22 cellular contexts compared by ENCODE assay signal in the genomic region with DNA sequence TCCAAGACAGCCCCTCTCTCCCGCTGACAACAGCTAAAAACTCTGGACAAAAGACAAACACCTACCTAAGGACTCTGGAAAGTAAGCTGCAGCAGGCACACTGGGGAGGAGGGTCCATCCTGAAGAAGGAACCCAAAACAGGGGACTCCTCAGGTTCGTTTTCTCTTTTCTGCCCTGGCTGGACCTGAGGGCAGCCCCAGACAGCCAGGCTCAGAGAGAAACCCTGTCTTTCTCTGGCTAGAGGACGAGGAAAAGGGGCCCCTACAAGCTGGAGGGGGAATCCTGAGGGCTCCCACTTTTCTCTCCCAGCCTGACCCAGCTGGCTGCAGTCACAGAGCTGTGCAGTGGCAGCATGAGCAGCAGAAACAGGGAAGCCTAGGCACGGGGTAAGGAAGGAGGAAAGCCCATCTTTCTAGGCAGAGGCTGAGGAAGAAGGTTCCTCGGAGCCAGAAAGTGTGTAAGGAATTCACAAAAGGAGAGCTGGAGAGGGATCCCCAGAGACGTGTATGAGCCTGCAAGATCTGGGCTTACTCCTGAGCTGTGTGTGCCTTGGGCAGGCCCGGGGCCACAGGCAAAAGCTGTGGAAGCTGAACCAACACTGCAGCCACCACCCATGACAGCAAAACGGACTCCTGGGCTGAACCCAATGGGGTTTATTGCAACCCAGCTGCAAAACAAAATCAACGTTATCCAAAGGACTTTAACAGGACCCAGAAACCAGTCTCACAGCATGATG. TPM values are rescaled to one million over a fixed set of nuclear protein-coding genes. Genes with fewer than 3 reads are reported as not detected.
DNase-seq lines count a peak whose midpoint lies in the region; ATAC-seq, FAIRE-seq and TF ChIP-seq lines count a peak whose summit lies in the region.
"Had no signal": no experiment of that assay in that cellular context is flagged by ENCODE, and none has a peak within 500 bp of the region (broad histone marks: within the 10 kb centered on the region; RNA-seq: fewer than 3 reads in every experiment).

No MANE protein-coding gene starts in this region.

- H3K9me1 ChIP-seq in K562 (ENCODE audit: control insufficient read depth, insufficient read depth, low read length), result peaks cover 11% of the 10 kb centered on the region

- peak; percentile 52 for DNase-seq in NCI-H2171 treated with DMSO at 0.1 percent for 48 hours (lab: John Stamatoyannopoulos, UW)
- no peak for DNase-seq in NCI-H2171 (lab: John Stamatoyannopoulos, UW)
- DNase-seq in K562 (ENCODE audit: extremely low read depth in 1 of 4, low spot score in 3 of 4), result no peak
- DNase-seq in smooth muscle cell (lab: John Stamatoyannopoulos, UW; ENCODE audit: unreplicated experiment), result no peak
- DNase-seq in kidney tubule cell (ENCODE audit: low spot score), result no peak
- DNase-seq in SW 1271 (lab: John Stamatoyannopoulos, UW), result no peak
- DNase-seq: 8988T; activated CD4-positive, alpha-beta T cell treated with anti-CD3 and anti-CD28 coated beads, Interleukin-2, amount 10 ng/mL, durations not matched to agents 24 days and 14 days; activated CD8-positive, alpha-beta memory T cell treated with anti-CD3 and anti-CD28 coated beads, Interleukin-2, amount 50 U/mL, for 48 hours; activated gamma-delta T cell; brain microvascular endothelial cell; foreskin fibroblast; left cardiac atrium; midbrain; NCI-H524 treated with DMSO at 0.1 percent for 48 hours; Right ventricle myocardium superior; stimulated activated CD4-positive, alpha-beta T cell treated with anti-CD3 and anti-CD28 coated beads, Interleukin-4, amount 100 ng/mL, for 1 hour; T-helper 1 cell had no signal

- CTCF ChIA-PET in K562 (lab: Yijun Ruan, JAX; ENCODE audit: low intra/inter-chr PET ratio), result no interaction called here

- BruUV-seq in K562 (replicated peaks; lab: Mats Ljungman, UMichigan), result no TSS peak

- H4K20me1 ChIP-seq in K562 (replicated peaks; ENCODE audit: control insufficient read depth, insufficient read depth, low read length) (peaks cover 57% of the 10 kb centered on the region), smooth muscle cell (ENCODE audit: low read depth) (peaks cover 100% of the 10 kb centered on the region)

- H3K27me3 ChIP-seq in K562 (ENCODE audit: control insufficient read depth in 2 of 2, insufficient read depth in 2 of 2, low read length in 2 of 2) (no peaks in the 10 kb centered on the region), iPS-15b (ENCODE audit: control insufficient read depth, insufficient read depth, low read length) (no peaks in the 10 kb centered on the region), smooth muscle cell (ENCODE audit: low read depth) (no peaks in the 10 kb centered on the region)
- H3K27me3 ChIP-seq: brain microvascular endothelial cell, upper lobe of right lung had no signal

- TF ChIP-seq POLR2A in K562 (conservative IDR thresholded peaks at IDR 0.05), result no peak

- H3K9me3 ChIP-seq in K562 (replicated peaks; ENCODE audit: control insufficient read depth, insufficient read depth, low read depth, low read length) (0 out of 2 replicates have a peak, but pooled peaks cover 2% of the 10 kb centered on the region), iPS-15b (ENCODE audit: control insufficient read depth, insufficient read depth, low read length) (no peaks in the 10 kb centered on the region), smooth muscle cell (replicated peaks; ENCODE audit: low read depth) (no peaks in the 10 kb centered on the region)
- H3K9me3 ChIP-seq: upper lobe of right lung had no signal

- in situ Hi-C loops in K562 (cut with MboI), result no loop called here

- peaks cover 99% of the 10 kb centered on the region for H3K79me2 ChIP-seq in K562 (ENCODE audit: control insufficient read depth, insufficient read depth, low read length)
- peaks cover 95% of the 10 kb centered on the region for H3K79me2 ChIP-seq in smooth muscle cell (ENCODE audit: low read depth)

- H3K4me3 ChIP-seq in K562 (no peak overlapping the region), iPS-15b (ENCODE audit: low read depth, low read length) (no peak overlapping the region), smooth muscle cell (no peak overlapping the region)
- H3K4me3 ChIP-seq: HAP-1, upper lobe of right lung had no signal

- H3K27ac ChIP-seq in K562 (ENCODE audit: extremely low read depth, low read depth, low read length) (no peak overlapping the region), smooth muscle cell (ENCODE audit: low read depth) (peak overlapping the region; percentile 27)
- H3K27ac ChIP-seq: brain microvascular endothelial cell, upper lobe of right lung had no signal

- POLR2A ChIA-PET in K562 (lab: Yijun Ruan, JAX), result interaction anchor here (0.6 to 1.2 kb wide), 10 partner anchors 8 to 434 kb away, joined by 3 to 4 read pairs (median 3); no protein-coding TSS in a partner anchor

- TF ChIP-seq CTCF in K562 (IDR thresholded peaks at IDR 0.05 in 2 of 3, conservative IDR thresholded peaks at IDR 0.05 in 1 of 3; ENCODE audit: insufficient read depth in 2 of 3, low read depth in 1 of 3, low read length in 3 of 3), result no peak
- TF ChIP-seq CTCF in smooth muscle cell (IDR thresholded peaks at IDR 0.05; ENCODE audit: borderline replicate concordance, insufficient read depth, poor library complexity, severe bottlenecking), result no peak

- no peak for TF ChIP-seq RAD21 in K562 (CRISPR knock-in tag; conservative IDR thresholded peaks at IDR 0.05 in 1 of 2, IDR thresholded peaks at IDR 0.05 in 1 of 2)

- H2AFZ ChIP-seq in K562 (ENCODE audit: low read depth, low read length) (no peak overlapping the region), smooth muscle cell (ENCODE audit: low read depth) (no peak overlapping the region)

- intact Hi-C loops in K562 (cut with micrococcal nuclease), result no loop called here

- WGBS in K562 (ENCODE audit: insufficient coverage, low coverage, missing lambda C conversion rate), result 46% methylated on average over 9 of the region's 9 CpGs
- WGBS in smooth muscle cell (ENCODE audit: low lambda C conversion rate), result 77% methylated on average over 9 of the region's 9 CpGs

- TF ChIP-seq EP300 in K562 (IDR thresholded peaks at IDR 0.05; ENCODE audit: low read length), result no peak

- H3K4me1 ChIP-seq in K562 (replicated peaks in 1 of 2; ENCODE audit: control insufficient read depth in 2 of 2, insufficient read depth in 2 of 2, low read length in 2 of 2), result peaks cover 12 to 62% of the 10 kb centered on the region in 2 experiments
- H3K4me1 ChIP-seq in iPS-15b (ENCODE audit: control insufficient read depth, insufficient read depth, low read length), result peaks cover 15% of the 10 kb centered on the region
- peaks cover 42% of the 10 kb centered on the region for H3K4me1 ChIP-seq in smooth muscle cell (ENCODE audit: low read depth)
- H3K4me1 ChIP-seq: HAP-1 had no signal

- H3K4me2 ChIP-seq in K562 (ENCODE audit: insufficient read depth, low read length) (peak overlapping the region; percentile 16; the same call in 1 of the 2 replicates), smooth muscle cell (peak overlapping the region; percentile 6)

- FAIRE-seq in K562 (lab: Jason Lieb, UNC), result no peak

- H3K36me3 ChIP-seq in K562 (ENCODE audit: control insufficient read depth, insufficient read depth, low read length) (no peaks in the 10 kb centered on the region; the same call in 2 of the 3 replicates), iPS-15b (ENCODE audit: control insufficient read depth, insufficient read depth, low read length) (peaks cover 7% of the 10 kb centered on the region), smooth muscle cell (ENCODE audit: low read depth) (no peaks in the 10 kb centered on the region)
- H3K36me3 ChIP-seq: brain microvascular endothelial cell, upper lobe of right lung had no signal

- no peaks in the 10 kb centered on the region for H3F3A ChIP-seq in smooth muscle cell (ENCODE audit: low read depth)

- H3K9ac ChIP-seq in K562 (ENCODE audit: insufficient read depth in 1 of 2, low read depth in 2 of 2, low read length in 2 of 2) (peak overlapping the region in 1 of 2 experiments; percentile 74; a peak in 2 of 4 replicates), iPS-15b (ENCODE audit: low read depth, low read length) (peak overlapping the region; percentile 4), smooth muscle cell (ENCODE audit: low read depth) (no peak overlapping the region)

- ATAC-seq in K562 (peak; percentile 30), HG03442 (IDR thresholded peaks at IDR 0.05; ENCODE audit: unreplicated experiment) (no peak)
- ATAC-seq: upper lobe of right lung had no signal

TF ChIP-seq in K562, 482 proteins besides CTCF, POLR2A, EP300 and RAD21:
- TF ChIP-seq SMAD4 (CRISPR knock-in tag; conservative IDR thresholded peaks at IDR 0.05), result no peak
- TF ChIP-seq GATAD2B (IDR thresholded peaks at IDR 0.05; ENCODE audit: borderline replicate concordance), result no peak
- TF ChIP-seq ZFP1 (CRISPR knock-in tag; IDR thresholded peaks at IDR 0.05), result no peak
- no peak for TF ChIP-seq RB1 (IDR thresholded peaks at IDR 0.05; ENCODE audit: low read depth)

RNA-seq across cellular contexts. Expression of a gene that starts 16.3 kb away (rescaled TPM):
- total RNA-seq in K562 (2011; cell fraction: chromatin; rRNA removed; ENCODE audit: low replicate concordance), result 40.9 and 68.9 TPM in 2 replicates
- 21.5 and 22.4 TPM in 2 replicates for total RNA-seq in K562 (2011; cell fraction: nucleolus; rRNA removed)
- 36.1 and 42.5 TPM in 2 replicates for total RNA-seq in K562 (2011; cell fraction: nucleoplasm; rRNA removed)
- total RNA-seq in K562 (2014; rRNA removed) (18.1 and 23.4 TPM in 2 replicates), K562 (2014; rRNA removed; fragmentation: Illumina TruSeq; extraction: Trizol) (14.3 TPM in 2 replicates), K562 (2015; rRNA removed; fragmentation: Illumina TruSeq; extraction: Trizol) (13.9 and 15.7 TPM in 2 replicates), K562 (2021) (28.8 and 32.8 TPM in 2 replicates), smooth muscle cell (15.1 and 17.8 TPM in 2 replicates)
- polyA plus RNA-seq in K562 (2011; rRNA removed) (6.3 and 6.9 TPM in 2 replicates), K562 (2014; fragmentation: Illumina TruSeq; extraction: Trizol) (14.9 and 19.7 TPM in 2 replicates), K562 (2014; fragmentation: Nextera tagmentation; extraction: Ambion mirVana) (1 to 10 TPM; 1.5 to 1.6 TPM), K562 (2014; rRNA removed) (10.0 and 11.3 TPM in 2 replicates), smooth muscle cell (5.3 and 5.4 TPM in 2 replicates)
- polyA plus RNA-seq in K562 (2011; cell fraction: cytosol; rRNA removed), result 6.3 and 8.3 TPM in 2 replicates
- polyA plus RNA-seq in K562 (2011; cell fraction: nucleus; rRNA removed), result 15.6 and 19.6 TPM in 2 replicates
- 10.6 and 11.9 TPM in 2 replicates for polyA plus RNA-seq in K562 (2012)
- 14.1 and 20.0 TPM in 2 replicates for polyA minus RNA-seq in K562 (2011; rRNA and poly(A)+ RNA removed)
- polyA minus RNA-seq in K562 (2011; cell fraction: cytosol; rRNA and poly(A)+ RNA removed), result 42.2 and 76.3 TPM in 2 replicates
- polyA minus RNA-seq in K562 (2011; cell fraction: nucleus; rRNA and poly(A)+ RNA removed), result 11.4 and 23.5 TPM in 2 replicates
